Comparison of ENCODE assay signal across 9 cellular contexts in the genomic region with DNA sequence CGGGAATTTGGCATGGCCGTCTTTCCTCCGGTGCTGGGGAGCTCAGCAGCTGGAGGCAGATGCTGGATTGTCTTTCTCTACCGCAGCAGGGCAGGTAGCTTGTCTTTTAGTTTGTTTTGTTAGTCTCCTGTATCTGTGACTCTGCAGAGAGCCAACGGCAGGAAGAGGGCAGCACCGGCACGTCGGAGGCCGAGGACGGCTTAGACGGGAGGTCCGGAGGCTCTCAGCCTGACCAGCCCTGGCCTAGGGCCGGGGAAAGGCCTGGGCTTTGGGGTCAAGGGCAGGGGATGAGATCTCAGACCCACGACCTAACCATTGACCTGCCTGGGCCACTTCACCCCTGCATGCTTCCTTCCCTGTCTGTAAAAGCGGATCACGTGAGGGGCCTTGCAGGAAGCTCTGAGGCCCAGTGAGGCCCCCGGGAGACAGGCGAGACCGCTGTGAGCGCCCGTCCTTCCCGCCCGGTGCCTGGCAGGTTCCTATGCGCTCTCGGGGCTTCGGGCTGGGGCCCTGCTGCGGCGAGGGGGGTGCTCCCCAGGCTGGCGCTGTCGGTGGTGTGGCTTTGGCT.
A peak's percentile ranks its signal among the peaks of the same experiment; 100 is the strongest.
DNase-seq lines count a peak whose midpoint lies in the region; ATAC-seq and TF ChIP-seq lines count a peak whose summit lies in the region.
"Had no signal": no experiment of that assay in that cellular context is flagged by ENCODE, and none has a peak within 500 bp of the region (broad histone marks: within the 10 kb centered on the region; RNA-seq: fewer than 3 reads in every experiment).

No MANE protein-coding gene starts in this region.

- intact Hi-C loops in right cardiac atrium (cut with DNase I), result loop anchor here (5.0 to 10.0 kb wide), 3 partner anchors 288 to 293 kb away; no protein-coding TSS in a partner anchor
- intact Hi-C loops in gastrocnemius medialis (cut with DNase I; ENCODE audit: low total_unique reads), result no loop called here

- H3K9me3 Mint-ChIP-seq in stimulated activated effector memory CD8-positive, alpha-beta T cell treated with anti-CD3 and anti-CD28 coated beads, Interleukin-12 subunit alpha, Interleukin-12 subunit beta, amount 100 ng/mL, for 72 hours, result no peaks in the 10 kb centered on the region

- H3K9me3 ChIP-seq in right cardiac atrium (ENCODE audit: control insufficient read depth, low read length) (no peaks in the 10 kb centered on the region), gastrocnemius medialis (no peaks in the 10 kb centered on the region)

- no peak for TF ChIP-seq POLR2A in gastrocnemius medialis (IDR thresholded peaks at IDR 0.05)

- H3K4me1 Mint-ChIP-seq in stimulated activated effector memory CD8-positive, alpha-beta T cell treated with anti-CD3 and anti-CD28 coated beads, Interleukin-12 subunit alpha, Interleukin-12 subunit beta, amount 100 ng/mL, for 72 hours, result peaks cover 10% of the 10 kb centered on the region

- no peak overlapping the region for H3K4me3 Mint-ChIP-seq in stimulated activated effector memory CD8-positive, alpha-beta T cell treated with anti-CD3 and anti-CD28 coated beads, Interleukin-12 subunit alpha, Interleukin-12 subunit beta, amount 100 ng/mL, for 72 hours

- H3K27me3 ChIP-seq in right cardiac atrium (ENCODE audit: control insufficient read depth, insufficient read depth) (no peaks in the 10 kb centered on the region), gastrocnemius medialis (no peaks in the 10 kb centered on the region)

- H3K36me3 ChIP-seq in gastrocnemius medialis, result no peaks in the 10 kb centered on the region

- peak; percentile 57 for DNase-seq in GM20000 (ENCODE audit: low spot score)
- peak in 2 of 3 donors; percentile 72 to 78 for DNase-seq in right cardiac atrium
- DNase-seq in gastrocnemius medialis, result peak in 1 of 2 donors; percentile 63
- DNase-seq in NCI-H2081 treated with DMSO at 0.1 percent for 48 hours (lab: John Stamatoyannopoulos, UW), result no peak
- no peak for DNase-seq in NCI-H82 treated with DMSO at 0.1 percent for 48 hours (lab: John Stamatoyannopoulos, UW; ENCODE audit: unreplicated experiment)
- DNase-seq in stimulated activated effector memory CD8-positive, alpha-beta T cell treated with anti-CD3 and anti-CD28 coated beads, Interleukin-12 subunit alpha, Interleukin-12 subunit beta, amount 100 ng/mL, for 72 hours (ENCODE audit: low spot score in 2 of 2), result no peak
- DNase-seq in GM19240 (ENCODE audit: insufficient read length, low spot score), result no peak
- DNase-seq: effector CD8-positive, alpha-beta T cell had no signal

- H3K4me1 ChIP-seq in right cardiac atrium (ENCODE audit: control insufficient read depth, insufficient read depth, low read length) (no peaks in the 10 kb centered on the region), gastrocnemius medialis (peaks cover 4 to 5% of the 10 kb centered on the region in 2 donors)

- in situ Hi-C loops in gastrocnemius medialis (cut with MboI; ENCODE audit: low sequenced_read_pairs in 4 of 4), result loop anchor here in 3 of 4 donors (25.0 kb wide), 2 partner anchors 203 to 303 kb away; partner anchors contain the start of gene FAM53B (in 1 of the 3)

- H3K36me3 Mint-ChIP-seq in stimulated activated effector memory CD8-positive, alpha-beta T cell treated with anti-CD3 and anti-CD28 coated beads, Interleukin-12 subunit alpha, Interleukin-12 subunit beta, amount 100 ng/mL, for 72 hours, result no peaks in the 10 kb centered on the region

- 47% methylated on average over 30 of the region's 30 CpGs for WGBS in right cardiac atrium

- peak; percentile 21 to 23 for ATAC-seq in right cardiac atrium
- ATAC-seq in gastrocnemius medialis, result peak in 1 of 2 donors; percentile 57
- ATAC-seq in stimulated activated effector memory CD8-positive, alpha-beta T cell treated with anti-CD3 and anti-CD28 coated beads, Interleukin-12 subunit alpha, Interleukin-12 subunit beta, amount 100 ng/mL, for 72 hours, result no peak

- H3K4me3 ChIP-seq in right cardiac atrium (ENCODE audit: low read length) (no peak overlapping the region), gastrocnemius medialis (no peak overlapping the region)

- TF ChIP-seq CTCF in GM20000 (IDR thresholded peaks at IDR 0.05; ENCODE audit: extremely low read depth, missing control alignments) (peak; percentile 38), VCaP (conservative IDR thresholded peaks at IDR 0.05) (0 out of 2 replicates have a peak, but pooled peaks have one; percentile 11), gastrocnemius medialis (IDR thresholded peaks at IDR 0.05 in 4 of 5, conservative IDR thresholded peaks at IDR 0.05 in 1 of 5) (peak in 4 of 5 experiments; percentile 26 to 61 (median 46))

- H3K27ac ChIP-seq in VCaP (no peak overlapping the region), right cardiac atrium (ENCODE audit: low read length) (no peak overlapping the region), gastrocnemius medialis (no peak overlapping the region)

- no peak overlapping the region for H3K27ac Mint-ChIP-seq in stimulated activated effector memory CD8-positive, alpha-beta T cell treated with anti-CD3 and anti-CD28 coated beads, Interleukin-12 subunit alpha, Interleukin-12 subunit beta, amount 100 ng/mL, for 72 hours

Comparison
In these comparisons a context has a peak if more than half of its experiments do, and no peak if none do; other contexts are left out.
1. DNase-seq: peak in GM20000 (single experiment) and right cardiac atrium (2 of 3); none in NCI-H2081 treated with DMSO at 0.1 percent for 48 hours (single experiment), NCI-H82 treated with DMSO at 0.1 percent for 48 hours (single experiment), stimulated activated effector memory CD8-positive, alpha-beta T cell treated with anti-CD3 and anti-CD28 coated beads, Interleukin-12 subunit alpha, Interleukin-12 subunit beta, amount 100 ng/mL, for 72 hours (0 of 2) and GM19240 (single experiment).
2. Peak in every context shown above with its lines, with median percentiles within 50 percentile points of each other: CTCF ChIP-seq.